Comparison of ENCODE assay signal across 1 cellular context in genomic region chr19:6737284-6737872, GRCh38.
TF ChIP-seq lines count a peak whose summit lies in the region.

GPR108 (minus strand) TSS chr19:6737580; CDS start chr19:6737576, 4 bp downstream.

TF ChIP-seq in HepG2, 621 proteins besides CTCF, POLR2A, EP300 and RAD21 (continued from another document and continues in another):
- TF ChIP-seq, protein P1, sequence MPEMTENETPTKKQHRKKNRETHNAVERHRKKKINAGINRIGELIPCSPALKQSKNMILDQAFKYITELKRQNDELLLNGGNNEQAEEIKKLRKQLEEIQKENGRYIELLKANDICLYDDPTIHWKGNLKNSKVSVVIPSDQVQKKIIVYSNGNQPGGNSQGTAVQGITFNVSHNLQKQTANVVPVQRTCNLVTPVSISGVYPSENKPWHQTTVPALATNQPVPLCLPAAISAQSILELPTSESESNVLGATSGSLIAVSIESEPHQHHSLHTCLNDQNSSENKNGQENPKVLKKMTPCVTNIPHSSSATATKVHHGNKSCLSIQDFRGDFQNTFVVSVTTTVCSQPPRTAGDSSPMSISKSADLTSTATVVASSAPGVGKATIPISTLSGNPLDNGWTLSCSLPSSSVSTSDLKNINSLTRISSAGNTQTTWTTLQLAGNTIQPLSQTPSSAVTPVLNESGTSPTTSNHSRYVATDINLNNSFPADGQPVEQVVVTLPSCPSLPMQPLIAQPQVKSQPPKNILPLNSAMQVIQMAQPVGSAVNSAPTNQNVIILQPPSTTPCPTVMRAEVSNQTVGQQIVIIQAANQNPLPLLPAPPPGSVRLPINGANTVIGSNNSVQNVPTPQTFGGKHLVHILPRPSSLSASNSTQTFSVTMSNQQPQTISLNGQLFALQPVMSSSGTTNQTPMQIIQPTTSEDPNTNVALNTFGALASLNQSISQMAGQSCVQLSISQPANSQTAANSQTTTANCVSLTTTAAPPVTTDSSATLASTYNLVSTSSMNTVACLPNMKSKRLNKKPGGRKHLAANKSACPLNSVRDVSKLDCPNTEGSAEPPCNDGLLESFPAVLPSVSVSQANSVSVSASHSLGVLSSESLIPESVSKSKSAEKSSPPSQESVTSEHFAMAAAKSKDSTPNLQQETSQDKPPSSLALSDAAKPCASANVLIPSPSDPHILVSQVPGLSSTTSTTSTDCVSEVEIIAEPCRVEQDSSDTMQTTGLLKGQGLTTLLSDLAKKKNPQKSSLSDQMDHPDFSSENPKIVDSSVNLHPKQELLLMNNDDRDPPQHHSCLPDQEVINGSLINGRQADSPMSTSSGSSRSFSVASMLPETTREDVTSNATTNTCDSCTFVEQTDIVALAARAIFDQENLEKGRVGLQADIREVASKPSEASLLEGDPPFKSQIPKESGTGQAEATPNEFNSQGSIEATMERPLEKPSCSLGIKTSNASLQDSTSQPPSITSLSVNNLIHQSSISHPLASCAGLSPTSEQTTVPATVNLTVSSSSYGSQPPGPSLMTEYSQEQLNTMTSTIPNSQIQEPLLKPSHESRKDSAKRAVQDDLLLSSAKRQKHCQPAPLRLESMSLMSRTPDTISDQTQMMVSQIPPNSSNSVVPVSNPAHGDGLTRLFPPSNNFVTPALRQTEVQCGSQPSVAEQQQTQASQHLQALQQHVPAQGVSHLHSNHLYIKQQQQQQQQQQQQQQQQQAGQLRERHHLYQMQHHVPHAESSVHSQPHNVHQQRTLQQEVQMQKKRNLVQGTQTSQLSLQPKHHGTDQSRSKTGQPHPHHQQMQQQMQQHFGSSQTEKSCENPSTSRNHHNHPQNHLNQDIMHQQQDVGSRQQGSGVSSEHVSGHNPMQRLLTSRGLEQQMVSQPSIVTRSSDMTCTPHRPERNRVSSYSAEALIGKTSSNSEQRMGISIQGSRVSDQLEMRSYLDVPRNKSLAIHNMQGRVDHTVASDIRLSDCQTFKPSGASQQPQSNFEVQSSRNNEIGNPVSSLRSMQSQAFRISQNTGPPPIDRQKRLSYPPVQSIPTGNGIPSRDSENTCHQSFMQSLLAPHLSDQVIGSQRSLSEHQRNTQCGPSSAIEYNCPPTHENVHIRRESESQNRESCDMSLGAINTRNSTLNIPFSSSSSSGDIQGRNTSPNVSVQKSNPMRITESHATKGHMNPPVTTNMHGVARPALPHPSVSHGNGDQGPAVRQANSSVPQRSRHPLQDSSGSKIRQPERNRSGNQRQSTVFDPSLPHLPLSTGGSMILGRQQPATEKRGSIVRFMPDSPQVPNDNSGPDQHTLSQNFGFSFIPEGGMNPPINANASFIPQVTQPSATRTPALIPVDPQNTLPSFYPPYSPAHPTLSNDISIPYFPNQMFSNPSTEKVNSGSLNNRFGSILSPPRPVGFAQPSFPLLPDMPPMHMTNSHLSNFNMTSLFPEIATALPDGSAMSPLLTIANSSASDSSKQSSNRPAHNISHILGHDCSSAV (CRISPR knock-in tag; IDR thresholded peaks at IDR 0.05; ENCODE audit: borderline replicate concordance), result no peak
- TF ChIP-seq ZNF24 (IDR thresholded peaks at IDR 0.05) (no peak), NCOA2 (CRISPR knock-in tag; IDR thresholded peaks at IDR 0.05) (no peak), ZNF878 (CRISPR knock-in tag; IDR thresholded peaks at IDR 0.05) (no peak), ZNF234 (CRISPR knock-in tag; conservative IDR thresholded peaks at IDR 0.05) (no peak), HHEX (CRISPR knock-in tag; IDR thresholded peaks at IDR 0.05) (no peak), FIP1L1 (IDR thresholded peaks at IDR 0.05; ENCODE audit: borderline replicate concordance, insufficient read depth, low read depth, low read length) (no peak), FOXK2 (IDR thresholded peaks at IDR 0.05) (peak; percentile 100), RBFOX2 (IDR thresholded peaks at IDR 0.05; ENCODE audit: low read depth, low read length) (peak; percentile 89), TRIM24 (CRISPR knock-in tag; IDR thresholded peaks at IDR 0.05) (no peak), ZSCAN21 (CRISPR knock-in tag; IDR thresholded peaks at IDR 0.05; ENCODE audit: borderline replicate concordance) (no peak; the same call in 1 of the 2 replicates), ZNF138 (CRISPR knock-in tag; IDR thresholded peaks at IDR 0.05; ENCODE audit: low read depth) (no peak), MEIS2 (CRISPR knock-in tag; IDR thresholded peaks at IDR 0.05) (no peak), ZNF709 (CRISPR knock-in tag; IDR thresholded peaks at IDR 0.05) (no peak; the same call in 1 of the 2 replicates), ZBTB7A (CRISPR knock-in tag; IDR thresholded peaks at IDR 0.05) (peak; percentile 72; the same call in 1 of the 2 replicates), PAX8 (CRISPR knock-in tag; IDR thresholded peaks at IDR 0.05; ENCODE audit: borderline replicate concordance) (no peak), ELF4 (CRISPR knock-in tag; IDR thresholded peaks at IDR 0.05; ENCODE audit: borderline replicate concordance) (no peak), ZNF556 (CRISPR knock-in tag; IDR thresholded peaks at IDR 0.05; ENCODE audit: borderline replicate concordance) (no peak), ZNF20 (CRISPR knock-in tag; IDR thresholded peaks at IDR 0.05) (peak; percentile 76; the same call in 1 of the 2 replicates), SIX1 (CRISPR knock-in tag; IDR thresholded peaks at IDR 0.05; ENCODE audit: borderline replicate concordance) (no peak), EZH2 (conservative IDR thresholded peaks at IDR 0.05; ENCODE audit: low read depth, low read length) (no peak), ARID2 (CRISPR knock-in tag; IDR thresholded peaks at IDR 0.05; ENCODE audit: borderline replicate concordance) (no peak), SMAD1 (CRISPR knock-in tag; IDR thresholded peaks at IDR 0.05; ENCODE audit: borderline replicate concordance, low read depth) (no peak), ZNF296 (CRISPR knock-in tag; conservative IDR thresholded peaks at IDR 0.05) (no peak), RXRA (CRISPR knock-in tag; IDR thresholded peaks at IDR 0.05) (0 out of 2 replicates have a peak, but pooled peaks have one; percentile 30), SOX6 (IDR thresholded peaks at IDR 0.05) (no peak), SOX6 (CRISPR knock-in tag; IDR thresholded peaks at IDR 0.05) (no peak), HDAC6 (IDR thresholded peaks at IDR 0.05; ENCODE audit: low read depth, low read length) (no peak), SUZ12 (IDR thresholded peaks at IDR 0.05; ENCODE audit: low read depth, low read length) (no peak), PHF21A (CRISPR knock-in tag; IDR thresholded peaks at IDR 0.05) (no peak), RERE (CRISPR knock-in tag; IDR thresholded peaks at IDR 0.05; ENCODE audit: low read depth) (no peak), PLRG1 (conservative IDR thresholded peaks at IDR 0.05) (no peak), ZNF605 (CRISPR knock-in tag; IDR thresholded peaks at IDR 0.05) (no peak; the same call in 1 of the 2 replicates), RBAK (CRISPR knock-in tag; IDR thresholded peaks at IDR 0.05) (no peak), CBX1 (IDR thresholded peaks at IDR 0.05; ENCODE audit: low read depth) (no peak), TBX2 (CRISPR knock-in tag; IDR thresholded peaks at IDR 0.05; ENCODE audit: borderline replicate concordance) (no peak), ZNF761 (CRISPR knock-in tag; conservative IDR thresholded peaks at IDR 0.05) (no peak; the same call in none of the 2 replicates), ATF3 (CRISPR knock-in tag; IDR thresholded peaks at IDR 0.05) (no peak), SRSF9 (IDR thresholded peaks at IDR 0.05; ENCODE audit: borderline replicate concordance, insufficient read depth, low read depth, low read length, poor library complexity, severe bottlenecking) (no peak), ISX (CRISPR knock-in tag; conservative IDR thresholded peaks at IDR 0.05) (no peak), MATR3 (CRISPR knock-in tag; IDR thresholded peaks at IDR 0.05) (no peak), REXO4 (CRISPR knock-in tag; IDR thresholded peaks at IDR 0.05; ENCODE audit: borderline replicate concordance) (no peak), HNRNPLL (IDR thresholded peaks at IDR 0.05; ENCODE audit: low read depth, low read length, poor library complexity, severe bottlenecking) (peak; percentile 77), ZNF674 (CRISPR knock-in tag; IDR thresholded peaks at IDR 0.05; ENCODE audit: low read depth) (no peak), AHR (CRISPR knock-in tag; IDR thresholded peaks at IDR 0.05) (no peak), ONECUT2 (CRISPR knock-in tag; IDR thresholded peaks at IDR 0.05) (no peak), STAG1 (CRISPR knock-in tag; IDR thresholded peaks at IDR 0.05) (no peak), KDM5B (CRISPR knock-in tag; IDR thresholded peaks at IDR 0.05; ENCODE audit: borderline replicate concordance) (peak; percentile 90; the same call in 1 of the 2 replicates), TCF7 (IDR thresholded peaks at IDR 0.05; ENCODE audit: low read depth) (no peak), CENPX (CRISPR knock-in tag; IDR thresholded peaks at IDR 0.05) (no peak), ZFP36L2 (CRISPR knock-in tag; IDR thresholded peaks at IDR 0.05) (no peak), ARNTL (CRISPR knock-in tag; IDR thresholded peaks at IDR 0.05) (no peak)
- TF ChIP-seq, protein P2, sequence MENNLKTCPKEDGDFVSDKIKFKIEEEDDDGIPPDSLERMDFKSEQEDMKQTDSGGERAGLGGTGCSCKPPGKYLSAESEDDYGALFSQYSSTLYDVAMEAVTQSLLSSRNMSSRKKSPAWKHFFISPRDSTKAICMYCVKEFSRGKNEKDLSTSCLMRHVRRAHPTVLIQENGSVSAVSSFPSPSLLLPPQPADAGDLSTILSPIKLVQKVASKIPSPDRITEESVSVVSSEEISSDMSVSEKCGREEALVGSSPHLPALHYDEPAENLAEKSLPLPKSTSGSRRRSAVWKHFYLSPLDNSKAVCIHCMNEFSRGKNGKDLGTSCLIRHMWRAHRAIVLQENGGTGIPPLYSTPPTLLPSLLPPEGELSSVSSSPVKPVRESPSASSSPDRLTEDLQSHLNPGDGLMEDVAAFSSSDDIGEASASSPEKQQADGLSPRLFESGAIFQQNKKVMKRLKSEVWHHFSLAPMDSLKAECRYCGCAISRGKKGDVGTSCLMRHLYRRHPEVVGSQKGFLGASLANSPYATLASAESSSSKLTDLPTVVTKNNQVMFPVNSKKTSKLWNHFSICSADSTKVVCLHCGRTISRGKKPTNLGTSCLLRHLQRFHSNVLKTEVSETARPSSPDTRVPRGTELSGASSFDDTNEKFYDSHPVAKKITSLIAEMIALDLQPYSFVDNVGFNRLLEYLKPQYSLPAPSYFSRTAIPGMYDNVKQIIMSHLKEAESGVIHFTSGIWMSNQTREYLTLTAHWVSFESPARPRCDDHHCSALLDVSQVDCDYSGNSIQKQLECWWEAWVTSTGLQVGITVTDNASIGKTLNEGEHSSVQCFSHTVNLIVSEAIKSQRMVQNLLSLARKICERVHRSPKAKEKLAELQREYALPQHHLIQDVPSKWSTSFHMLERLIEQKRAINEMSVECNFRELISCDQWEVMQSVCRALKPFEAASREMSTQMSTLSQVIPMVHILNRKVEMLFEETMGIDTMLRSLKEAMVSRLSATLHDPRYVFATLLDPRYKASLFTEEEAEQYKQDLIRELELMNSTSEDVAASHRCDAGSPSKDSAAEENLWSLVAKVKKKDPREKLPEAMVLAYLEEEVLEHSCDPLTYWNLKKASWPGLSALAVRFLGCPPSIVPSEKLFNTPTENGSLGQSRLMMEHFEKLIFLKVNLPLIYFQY (CRISPR knock-in tag; IDR thresholded peaks at IDR 0.05; ENCODE audit: borderline replicate concordance), result no peak
- TF ChIP-seq, protein P3, sequence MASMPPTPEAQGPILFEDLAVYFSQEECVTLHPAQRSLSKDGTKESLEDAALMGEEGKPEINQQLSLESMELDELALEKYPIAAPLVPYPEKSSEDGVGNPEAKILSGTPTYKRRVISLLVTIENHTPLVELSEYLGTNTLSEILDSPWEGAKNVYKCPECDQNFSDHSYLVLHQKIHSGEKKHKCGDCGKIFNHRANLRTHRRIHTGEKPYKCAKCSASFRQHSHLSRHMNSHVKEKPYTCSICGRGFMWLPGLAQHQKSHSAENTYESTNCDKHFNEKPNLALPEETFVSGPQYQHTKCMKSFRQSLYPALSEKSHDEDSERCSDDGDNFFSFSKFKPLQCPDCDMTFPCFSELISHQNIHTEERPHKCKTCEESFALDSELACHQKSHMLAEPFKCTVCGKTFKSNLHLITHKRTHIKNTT (CRISPR knock-in tag; IDR thresholded peaks at IDR 0.05), result no peak
- TF ChIP-seq, protein P4, sequence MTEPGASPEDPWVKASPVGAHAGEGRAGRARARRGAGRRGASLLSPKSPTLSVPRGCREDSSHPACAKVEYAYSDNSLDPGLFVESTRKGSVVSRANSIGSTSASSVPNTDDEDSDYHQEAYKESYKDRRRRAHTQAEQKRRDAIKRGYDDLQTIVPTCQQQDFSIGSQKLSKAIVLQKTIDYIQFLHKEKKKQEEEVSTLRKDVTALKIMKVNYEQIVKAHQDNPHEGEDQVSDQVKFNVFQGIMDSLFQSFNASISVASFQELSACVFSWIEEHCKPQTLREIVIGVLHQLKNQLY (CRISPR knock-in tag; IDR thresholded peaks at IDR 0.05), result no peak
